Comparison of ENCODE assay signal across 27 cellular contexts in genomic region chrX:347351-348117, GRCh38.
"Had no signal": no experiment of that assay in that cellular context is flagged by ENCODE, and none has a peak within 500 bp of the region (broad histone marks: within the 10 kb centered on the region; RNA-seq: fewer than 3 reads in every experiment).

No MANE protein-coding gene starts in this region.

- H3K4me1 ChIP-seq: foreskin keratinocyte, neural progenitor cell had no signal

- H3K36me3 ChIP-seq: neural progenitor cell had no signal

- H3K9me3 Mint-ChIP-seq: activated CD4-positive, alpha-beta T cell treated with anti-CD3 and anti-CD28 coated beads, Interleukin-2, amount 10 ng/mL, durations not matched to agents 7 days and 5 days; activated CD8-positive, alpha-beta T cell treated with anti-CD3 and anti-CD28 coated beads for 36 hours; activated naive CD4-positive, alpha-beta T cell treated with anti-CD3 and anti-CD28 coated beads, Interleukin-2, amount 50 U/mL, for 24 hours; immature natural killer cell had no signal

- H3K27ac Mint-ChIP-seq: activated CD4-positive, alpha-beta T cell treated with anti-CD3 and anti-CD28 coated beads, Interleukin-2, amount 10 ng/mL, durations not matched to agents 7 days and 5 days; activated CD8-positive, alpha-beta memory T cell treated with anti-CD3 and anti-CD28 coated beads, Interleukin-2, amount 10 ng/mL, durations not matched to agents 7 days and 5 days; activated CD8-positive, alpha-beta T cell treated with anti-CD3 and anti-CD28 coated beads for 36 hours; activated naive CD4-positive, alpha-beta T cell treated with anti-CD3 and anti-CD28 coated beads, Interleukin-2, amount 50 U/mL, for 24 hours; immature natural killer cell; neural progenitor cell had no signal

- H3K27me3 Mint-ChIP-seq: activated CD4-positive, alpha-beta T cell treated with anti-CD3 and anti-CD28 coated beads, Interleukin-2, amount 10 ng/mL, durations not matched to agents 7 days and 5 days; activated CD8-positive, alpha-beta memory T cell treated with anti-CD3 and anti-CD28 coated beads, Interleukin-2, amount 10 ng/mL, durations not matched to agents 7 days and 5 days; activated CD8-positive, alpha-beta T cell treated with anti-CD3 and anti-CD28 coated beads for 36 hours; activated naive CD4-positive, alpha-beta T cell treated with anti-CD3 and anti-CD28 coated beads, Interleukin-2, amount 50 U/mL, for 24 hours; brain; T-helper 17 cell had no signal

- DNase-seq: activated CD4-positive, alpha-beta T cell treated with anti-CD3 and anti-CD28 coated beads, Interleukin-2, amount 10 ng/mL, durations not matched to agents 7 days and 5 days; activated CD8-positive, alpha-beta memory T cell treated with anti-CD3 and anti-CD28 coated beads, Interleukin-2, amount 10 ng/mL, durations not matched to agents 7 days and 5 days; activated CD8-positive, alpha-beta T cell treated with anti-CD3 and anti-CD28 coated beads for 36 hours; activated gamma-delta T cell treated with Interleukin-2 at 50 U/mL for 16 hours; activated T-cell treated with anti-CD3 and anti-CD28 coated beads, Interleukin-2, amount 50 U/mL, for 1 hour; anterior cingulate cortex; caudate nucleus; dermis blood vessel endothelial cell; effector CD8-positive, alpha-beta T cell; foreskin keratinocyte; immature natural killer cell; mesendoderm; stimulated activated CD4-positive, alpha-beta T cell treated with anti-CD3 and anti-CD28 coated beads, Interleukin-2, amount 100 ng/mL, for 48 hours; stimulated activated CD8-positive, alpha-beta memory T cell treated with anti-CD3 and anti-CD28 coated beads, Interleukin-4, amount 100 ng/mL, for 48 hours; stimulated activated naive CD4-positive, alpha-beta T cell; SW 1271; testis; trophoblast cell had no signal

- H3K4me2 ChIP-seq: neural progenitor cell, smooth muscle cell had no signal

- H3K36me3 Mint-ChIP-seq: immature natural killer cell had no signal

- H3K4me3 ChIP-seq: mucosa of descending colon, neural progenitor cell, psoas muscle, SK-N-MC, smooth muscle cell, testis had no signal

- H3K4me1 Mint-ChIP-seq: activated CD4-positive, alpha-beta T cell treated with anti-CD3 and anti-CD28 coated beads, Interleukin-2, amount 10 ng/mL, durations not matched to agents 7 days and 5 days; activated CD8-positive, alpha-beta memory T cell treated with anti-CD3 and anti-CD28 coated beads, Interleukin-2, amount 10 ng/mL, durations not matched to agents 7 days and 5 days; activated naive CD4-positive, alpha-beta T cell treated with anti-CD3 and anti-CD28 coated beads, Interleukin-2, amount 50 U/mL, for 24 hours; immature natural killer cell had no signal

- H3K27me3 ChIP-seq: foreskin keratinocyte, neural progenitor cell, testis had no signal

- H3K9me3 ChIP-seq: mucosa of descending colon, psoas muscle, testis had no signal

- H3K4me3 Mint-ChIP-seq: activated CD4-positive, alpha-beta T cell treated with anti-CD3 and anti-CD28 coated beads, Interleukin-2, amount 10 ng/mL, durations not matched to agents 7 days and 5 days; activated CD8-positive, alpha-beta memory T cell treated with anti-CD3 and anti-CD28 coated beads, Interleukin-2, amount 10 ng/mL, durations not matched to agents 7 days and 5 days; activated CD8-positive, alpha-beta T cell treated with anti-CD3 and anti-CD28 coated beads for 36 hours; activated naive CD4-positive, alpha-beta T cell treated with anti-CD3 and anti-CD28 coated beads, Interleukin-2, amount 50 U/mL, for 24 hours; brain; immature natural killer cell; neural progenitor cell; T-helper 17 cell had no signal

- ATAC-seq: activated CD8-positive, alpha-beta memory T cell treated with anti-CD3 and anti-CD28 coated beads, Interleukin-2, amount 10 ng/mL, durations not matched to agents 7 days and 5 days; activated CD8-positive, alpha-beta T cell treated with anti-CD3 and anti-CD28 coated beads for 36 hours; foreskin keratinocyte; mucosa of descending colon; psoas muscle; sciatic nerve; T-helper 17 cell had no signal

- H3K27ac ChIP-seq: foreskin keratinocyte, neural progenitor cell, psoas muscle, SK-N-MC, testis had no signal

- H2AFZ ChIP-seq: neural progenitor cell had no signal
